In genomic region chr1:76425843-76426145, GRCh38 we compare ENCODE assay signal across 17 cellular contexts.
A peak's percentile ranks its signal among the peaks of the same experiment; 100 is the strongest.
DNase-seq lines count a peak whose midpoint lies in the region; ATAC-seq and TF ChIP-seq lines count a peak whose summit lies in the region.
"Had no signal": no experiment of that assay in that cellular context is flagged by ENCODE, and none has a peak within 500 bp of the region (broad histone marks: within the 10 kb centered on the region; RNA-seq: fewer than 3 reads in every experiment).

No MANE protein-coding gene starts in this region.

- no peaks in the 10 kb centered on the region for H3K27me3 Mint-ChIP-seq in osteocyte (ENCODE audit: unreplicated experiment)
- H3K27me3 Mint-ChIP-seq: activated CD8-positive, alpha-beta T cell treated with anti-CD3 and anti-CD28 coated beads for 36 hours; dendritic cell treated with granulocyte-macrophage colony-stimulating factor and Interleukin-4, amounts not matched to agents 40 ng/mL and 50 ng/mL, for 4 days had no signal

- H3K4me1 Mint-ChIP-seq in osteocyte (ENCODE audit: unreplicated experiment), result peaks cover 32% of the 10 kb centered on the region
- H3K4me1 Mint-ChIP-seq in stimulated activated effector memory CD8-positive, alpha-beta T cell treated with anti-CD3 and anti-CD28 coated beads, Interleukin-12 subunit alpha, Interleukin-12 subunit beta, amount 100 ng/mL, for 72 hours, result no peaks in the 10 kb centered on the region

- ATAC-seq in HG03439 (IDR thresholded peaks at IDR 0.05; ENCODE audit: unreplicated experiment), result no peak
- ATAC-seq in stimulated activated effector memory CD8-positive, alpha-beta T cell treated with anti-CD3 and anti-CD28 coated beads, Interleukin-12 subunit alpha, Interleukin-12 subunit beta, amount 100 ng/mL, for 72 hours, result no peak
- ATAC-seq: activated CD8-positive, alpha-beta T cell treated with anti-CD3 and anti-CD28 coated beads for 36 hours; left colon; Panc1 had no signal

- no peak for TF ChIP-seq CTCF in osteocyte (IDR thresholded peaks at IDR 0.05)

- H3K27ac Mint-ChIP-seq in osteocyte (ENCODE audit: unreplicated experiment), result peak overlapping the region; percentile 77
- H3K27ac Mint-ChIP-seq in stimulated activated effector memory CD8-positive, alpha-beta T cell treated with anti-CD3 and anti-CD28 coated beads, Interleukin-12 subunit alpha, Interleukin-12 subunit beta, amount 100 ng/mL, for 72 hours, result no peak overlapping the region
- H3K27ac Mint-ChIP-seq: activated CD8-positive, alpha-beta T cell treated with anti-CD3 and anti-CD28 coated beads for 36 hours; dendritic cell treated with granulocyte-macrophage colony-stimulating factor and Interleukin-4, amounts not matched to agents 40 ng/mL and 50 ng/mL, for 4 days; nephron progenitor cell had no signal

- peak; percentile 86 for DNase-seq in HCEC 1CT
- peak; percentile 56 for DNase-seq in OCI-M1 (lab: John Stamatoyannopoulos, UW)
- peak; percentile 65 for DNase-seq in dermis blood vessel endothelial cell
- DNase-seq in osteocyte (ENCODE audit: extremely low spot score, unreplicated experiment), result no peak
- no peak for DNase-seq in NCI-H774 (lab: John Stamatoyannopoulos, UW)
- DNase-seq in OCI-M2 (lab: John Stamatoyannopoulos, UW; ENCODE audit: unreplicated experiment), result no peak
- DNase-seq in stimulated activated effector memory CD8-positive, alpha-beta T cell treated with anti-CD3 and anti-CD28 coated beads, Interleukin-12 subunit alpha, Interleukin-12 subunit beta, amount 100 ng/mL, for 72 hours (ENCODE audit: low spot score in 2 of 2), result no peak
- DNase-seq: activated CD8-positive, alpha-beta T cell treated with anti-CD3 and anti-CD28 coated beads for 36 hours; activated naive CD4-positive, alpha-beta T cell; KBM-7; left colon; nephron progenitor cell; small intestine; thyroid gland had no signal

- H3K36me3 Mint-ChIP-seq in osteocyte (ENCODE audit: unreplicated experiment), result no peaks in the 10 kb centered on the region
- H3K36me3 Mint-ChIP-seq in stimulated activated effector memory CD8-positive, alpha-beta T cell treated with anti-CD3 and anti-CD28 coated beads, Interleukin-12 subunit alpha, Interleukin-12 subunit beta, amount 100 ng/mL, for 72 hours, result no peaks in the 10 kb centered on the region

- no peak overlapping the region for H3K4me3 Mint-ChIP-seq in osteocyte (ENCODE audit: unreplicated experiment)
- no peak overlapping the region for H3K4me3 Mint-ChIP-seq in stimulated activated effector memory CD8-positive, alpha-beta T cell treated with anti-CD3 and anti-CD28 coated beads, Interleukin-12 subunit alpha, Interleukin-12 subunit beta, amount 100 ng/mL, for 72 hours
- H3K4me3 Mint-ChIP-seq: activated CD8-positive, alpha-beta T cell treated with anti-CD3 and anti-CD28 coated beads for 36 hours; dendritic cell treated with granulocyte-macrophage colony-stimulating factor and Interleukin-4, amounts not matched to agents 40 ng/mL and 50 ng/mL, for 4 days; nephron progenitor cell had no signal

- no peaks in the 10 kb centered on the region for H3K9me3 Mint-ChIP-seq in osteocyte (ENCODE audit: unreplicated experiment)
- peaks cover 6% of the 10 kb centered on the region for H3K9me3 Mint-ChIP-seq in stimulated activated effector memory CD8-positive, alpha-beta T cell treated with anti-CD3 and anti-CD28 coated beads, Interleukin-12 subunit alpha, Interleukin-12 subunit beta, amount 100 ng/mL, for 72 hours
- H3K9me3 Mint-ChIP-seq: activated CD8-positive, alpha-beta T cell treated with anti-CD3 and anti-CD28 coated beads for 36 hours; dendritic cell treated with granulocyte-macrophage colony-stimulating factor and Interleukin-4, amounts not matched to agents 40 ng/mL and 50 ng/mL, for 4 days; nephron progenitor cell had no signal

Comparison
In these comparisons a context has a peak if more than half of its experiments do, and no peak if none do; other contexts are left out.
1. DNase-seq: peak in HCEC 1CT (single experiment), OCI-M1 (single experiment) and dermis blood vessel endothelial cell (single experiment); none in osteocyte (single experiment), NCI-H774 (single experiment), OCI-M2 (single experiment) and stimulated activated effector memory CD8-positive, alpha-beta T cell treated with anti-CD3 and anti-CD28 coated beads, Interleukin-12 subunit alpha, Interleukin-12 subunit beta, amount 100 ng/mL, for 72 hours (0 of 2).